Comparison of ENCODE assay signal across 23 cellular contexts in the genomic region with DNA sequence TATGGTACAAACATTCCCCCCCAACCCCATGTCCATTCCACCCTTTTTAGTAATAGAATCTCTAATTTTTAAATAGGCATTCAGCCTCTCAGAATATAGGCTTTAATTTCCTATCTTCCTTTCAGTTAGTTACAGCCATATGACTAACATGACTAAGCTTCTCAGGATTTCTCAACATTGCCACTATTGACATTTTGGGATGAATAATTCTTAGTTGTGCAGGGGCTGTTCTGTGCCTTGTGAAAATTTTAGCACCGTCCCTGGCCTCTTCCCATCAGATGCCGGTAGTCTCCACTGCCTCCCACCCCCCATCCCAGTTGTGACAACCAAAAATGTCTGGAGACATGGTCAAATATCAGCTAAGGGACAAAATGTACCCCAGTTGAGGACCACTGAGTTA.
A peak's percentile ranks its signal among the peaks of the same experiment; 100 is the strongest.
DNase-seq lines count a peak whose midpoint lies in the region; ATAC-seq, FAIRE-seq and TF ChIP-seq lines count a peak whose summit lies in the region.
"Had no signal": no experiment of that assay in that cellular context is flagged by ENCODE, and none has a peak within 500 bp of the region (broad histone marks: within the 10 kb centered on the region; RNA-seq: fewer than 3 reads in every experiment).

No MANE protein-coding gene starts in this region.

- CTCF ChIA-PET in SK-N-SH (lab: Yijun Ruan, JAX) = interaction anchor here (1.6 kb wide), 1 partner anchor 20 kb away, joined by 3 read pairs; no protein-coding TSS in a partner anchor
- CTCF ChIA-PET in GM10248 (lab: Yijun Ruan, JAX) = interaction anchor here (1.3 to 2.3 kb wide), 2 partner anchors 9 to 10 kb away, joined by 3 to 7 read pairs; no protein-coding TSS in a partner anchor

- no peaks in the 10 kb centered on the region for H3K79me2 ChIP-seq in SK-N-SH (ENCODE audit: insufficient read depth)
- H3K79me2 ChIP-seq in astrocyte (ENCODE audit: insufficient read depth, low read length) = no peaks in the 10 kb centered on the region

- H3K4me3 ChIP-seq in SK-N-SH (ENCODE audit: low read depth in 2 of 2, low read length in 1 of 2) (no peak overlapping the region), astrocyte (ENCODE audit: insufficient read depth, low read depth, low read length) (no peak overlapping the region), fibroblast of the aortic adventitia (ENCODE audit: low read depth, low read length) (no peak overlapping the region), skeletal muscle satellite cell (ENCODE audit: low read length) (no peak overlapping the region)
- H3K4me3 ChIP-seq: upper lobe of right lung had no signal

- H3K9me2 ChIP-seq in SK-N-SH = no peaks in the 10 kb centered on the region

- H3K9me3 ChIP-seq in SK-N-SH (no peaks in the 10 kb centered on the region), astrocyte (ENCODE audit: insufficient read depth, low read depth, low read length) (no peaks in the 10 kb centered on the region), skeletal muscle satellite cell (replicated peaks; ENCODE audit: low read length) (no peaks in the 10 kb centered on the region)
- H3K9me3 ChIP-seq: upper lobe of right lung had no signal

- H3K4me1 Mint-ChIP-seq in astrocyte (ENCODE audit: low read depth, unreplicated experiment) = peaks cover 28% of the 10 kb centered on the region

- H3K27ac Mint-ChIP-seq in astrocyte (ENCODE audit: unreplicated experiment) = peak overlapping the region; percentile 77
- H3K27ac Mint-ChIP-seq: natural killer cell treated with Interleukin-12 subunit alpha and Interleukin-12 subunit beta and Interleukin-15 and Interleukin-18, amount 100 ng/mL, for 72 hours had no signal

- DNase-seq in SK-N-SH (no peak), astrocyte (ENCODE audit: low read depth) (peak; percentile 39), fibroblast of the aortic adventitia (ENCODE audit: low read depth) (peak; percentile 61), NCI-H1092 (lab: John Stamatoyannopoulos, UW) (no peak), GM10248 (ENCODE audit: extremely low spot score) (no peak), DMS53 treated with DMSO at 0.1 percent for 48 hours (lab: John Stamatoyannopoulos, UW; ENCODE audit: unreplicated experiment) (no peak)
- DNase-seq: activated CD4-positive, alpha-beta T cell treated with anti-CD3 and anti-CD28 coated beads, Interleukin-2, amount 50 U/mL, for 4 hours; activated gamma-delta T cell; Calu3; cerebellar nuclear complex; MV-4-11; NCI-H187; NCI-H2227 treated with DMSO at 0.1 percent for 48 hours; NK-92 treated with Interleukin-12 subunit alpha and Interleukin-12 subunit beta, amount 100 ng/mL, for 24 hours; posterior cingulate gyrus; stimulated activated CD4-positive, alpha-beta T cell treated with anti-CD3 and anti-CD28 coated beads, Interleukin-2, amount 100 ng/mL, for 48 hours; T-helper 1 cell; upper lobe of right lung had no signal

- H3K36me3 ChIP-seq in SK-N-SH (replicated peaks in 1 of 2; ENCODE audit: control insufficient read depth in 1 of 2, insufficient read depth in 2 of 2, low read length in 1 of 2) = no peaks in the 10 kb centered on the region
- H3K36me3 ChIP-seq in astrocyte (ENCODE audit: insufficient read depth, low read length) = no peaks in the 10 kb centered on the region
- no peaks in the 10 kb centered on the region for H3K36me3 ChIP-seq in skeletal muscle satellite cell (ENCODE audit: insufficient read depth, low read length)
- H3K36me3 ChIP-seq: upper lobe of right lung had no signal

- H3K27me3 ChIP-seq in SK-N-SH (ENCODE audit: insufficient read depth) = no peaks in the 10 kb centered on the region
- no peaks in the 10 kb centered on the region for H3K27me3 ChIP-seq in astrocyte (ENCODE audit: insufficient read depth, low read length)
- H3K27me3 ChIP-seq in skeletal muscle satellite cell (ENCODE audit: control insufficient read depth, insufficient read depth, low read length) = no peaks in the 10 kb centered on the region
- H3K27me3 ChIP-seq: upper lobe of right lung had no signal

- no peak overlapping the region for H3K4me3 Mint-ChIP-seq in astrocyte (ENCODE audit: unreplicated experiment)
- H3K4me3 Mint-ChIP-seq: natural killer cell treated with Interleukin-12 subunit alpha and Interleukin-12 subunit beta and Interleukin-15 and Interleukin-18, amount 100 ng/mL, for 72 hours had no signal

- H4K20me1 ChIP-seq in SK-N-SH (ENCODE audit: insufficient read depth) = no peaks in the 10 kb centered on the region
- no peaks in the 10 kb centered on the region for H4K20me1 ChIP-seq in astrocyte (ENCODE audit: insufficient read depth, low read length)

- 88% methylated on average over 2 of the region's 2 CpGs for WGBS in SK-N-SH (ENCODE audit: low lambda C conversion rate)

- POLR2A ChIA-PET in SK-N-SH (lab: Yijun Ruan, JAX) (no interaction called here), GM10248 (lab: Yijun Ruan, JAX) (no interaction called here)

- no peaks in the 10 kb centered on the region for H3K27me3 Mint-ChIP-seq in astrocyte (ENCODE audit: low read depth, unreplicated experiment)
- H3K27me3 Mint-ChIP-seq: natural killer cell treated with Interleukin-12 subunit alpha and Interleukin-12 subunit beta and Interleukin-15 and Interleukin-18, amount 100 ng/mL, for 72 hours had no signal

- ATAC-seq in SK-N-SH treated with all-trans-retinoic acid at 6 μM for 48 hours = no peak
- ATAC-seq: natural killer cell treated with Interleukin-12 subunit alpha and Interleukin-12 subunit beta and Interleukin-15 and Interleukin-18, amount 100 ng/mL, for 72 hours; upper lobe of right lung had no signal

- H3K9ac ChIP-seq in SK-N-SH = no peak overlapping the region
- H3K9ac ChIP-seq in astrocyte (ENCODE audit: low read length) = no peak overlapping the region
- H3K9ac ChIP-seq in skeletal muscle satellite cell (ENCODE audit: low read depth, low read length) = no peak overlapping the region

- no peak overlapping the region for H3K4me2 ChIP-seq in SK-N-SH
- H3K4me2 ChIP-seq in astrocyte (ENCODE audit: low read length) = no peak overlapping the region
- H3K4me2 ChIP-seq in skeletal muscle satellite cell (ENCODE audit: low read length) = peak overlapping the region; percentile 53

- no peak for TF ChIP-seq EP300 in SK-N-SH (IDR thresholded peaks at IDR 0.05; ENCODE audit: borderline replicate concordance in 1 of 2, low read depth in 1 of 2, low read length in 1 of 2)

- peak; percentile 13 for FAIRE-seq in astrocyte (lab: Jason Lieb, UNC)
- FAIRE-seq: frontal cortex had no signal

- no peaks in the 10 kb centered on the region for H3K9me3 Mint-ChIP-seq in astrocyte (ENCODE audit: unreplicated experiment)
- H3K9me3 Mint-ChIP-seq: natural killer cell treated with Interleukin-12 subunit alpha and Interleukin-12 subunit beta and Interleukin-15 and Interleukin-18, amount 100 ng/mL, for 72 hours had no signal

- TF ChIP-seq RAD21 in SK-N-SH (IDR thresholded peaks at IDR 0.05; ENCODE audit: low read length) = no peak

- H3F3A ChIP-seq in SK-N-SH (replicated peaks; ENCODE audit: insufficient read depth) = peaks cover 5% of the 10 kb centered on the region

- no peak for TF ChIP-seq CTCF in SK-N-SH (IDR thresholded peaks at IDR 0.05)
- TF ChIP-seq CTCF in astrocyte (IDR thresholded peaks at IDR 0.05; ENCODE audit: insufficient read depth, low read depth, low read length) = no peak
- TF ChIP-seq CTCF in fibroblast of the aortic adventitia (IDR thresholded peaks at IDR 0.05; ENCODE audit: insufficient read depth, low read length) = no peak
- no peak for TF ChIP-seq CTCF in GM10248 (IDR thresholded peaks at IDR 0.05; ENCODE audit: control extremely low read depth, extremely low read depth, low read depth, missing control alignments)

- H3K27ac ChIP-seq in SK-N-SH (ENCODE audit: low read depth in 2 of 2, low read length in 1 of 2) (no peak overlapping the region), astrocyte (ENCODE audit: low read depth, low read length) (no peak overlapping the region)
- H3K27ac ChIP-seq: 22Rv1, upper lobe of right lung had no signal

- H3K4me1 ChIP-seq in SK-N-SH (ENCODE audit: control insufficient read depth in 1 of 2, insufficient read depth in 2 of 2, low read depth in 1 of 2, low read length in 1 of 2) (peaks cover 0 to 3% of the 10 kb centered on the region in 2 experiments; a peak in 3 of 4 replicates), astrocyte (ENCODE audit: insufficient read depth, low read length) (peaks cover 21% of the 10 kb centered on the region), skeletal muscle satellite cell (ENCODE audit: control insufficient read depth, insufficient read depth, low read length) (peaks cover 40% of the 10 kb centered on the region)

- H3K36me3 Mint-ChIP-seq in astrocyte (ENCODE audit: low read depth, unreplicated experiment) = peaks cover 2% of the 10 kb centered on the region
- H3K36me3 Mint-ChIP-seq: natural killer cell treated with Interleukin-12 subunit alpha and Interleukin-12 subunit beta and Interleukin-15 and Interleukin-18, amount 100 ng/mL, for 72 hours had no signal

- H2AFZ ChIP-seq in SK-N-SH (ENCODE audit: low read depth) (no peak overlapping the region), astrocyte (ENCODE audit: low read depth, low read length) (no peak overlapping the region)

TF ChIP-seq in SK-N-SH, 30 proteins besides CTCF, POLR2A, EP300 and RAD21:
- no peak for TF ChIP-seq YY1 (IDR thresholded peaks at IDR 0.05; ENCODE audit: low read depth)
- peak; percentile 29; the same call in 1 of the 2 replicates for TF ChIP-seq FOSL2 (IDR thresholded peaks at IDR 0.05; ENCODE audit: borderline replicate concordance, low read depth)

TF ChIP-seq in SK-N-SH treated with all-trans-retinoic acid at 6 μM for 48 hours, 23 proteins besides CTCF, POLR2A, EP300 and RAD21 (continues in another document):
- TF ChIP-seq ZNF70 (CRISPR knock-in tag; IDR thresholded peaks at IDR 0.05) (no peak), GLIS3 (CRISPR knock-in tag; IDR thresholded peaks at IDR 0.05) (no peak)
- TF ChIP-seq, protein P1, sequence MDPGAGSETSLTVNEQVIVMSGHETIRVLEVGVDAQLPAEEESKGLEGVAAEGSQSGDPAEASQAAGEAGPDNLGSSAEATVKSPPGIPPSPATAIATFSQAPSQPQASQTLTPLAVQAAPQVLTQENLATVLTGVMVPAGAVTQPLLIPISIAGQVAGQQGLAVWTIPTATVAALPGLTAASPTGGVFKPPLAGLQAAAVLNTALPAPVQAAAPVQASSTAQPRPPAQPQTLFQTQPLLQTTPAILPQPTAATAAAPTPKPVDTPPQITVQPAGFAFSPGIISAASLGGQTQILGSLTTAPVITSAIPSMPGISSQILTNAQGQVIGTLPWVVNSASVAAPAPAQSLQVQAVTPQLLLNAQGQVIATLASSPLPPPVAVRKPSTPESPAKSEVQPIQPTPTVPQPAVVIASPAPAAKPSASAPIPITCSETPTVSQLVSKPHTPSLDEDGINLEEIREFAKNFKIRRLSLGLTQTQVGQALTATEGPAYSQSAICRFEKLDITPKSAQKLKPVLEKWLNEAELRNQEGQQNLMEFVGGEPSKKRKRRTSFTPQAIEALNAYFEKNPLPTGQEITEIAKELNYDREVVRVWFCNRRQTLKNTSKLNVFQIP (CRISPR knock-in tag; IDR thresholded peaks at IDR 0.05; ENCODE audit: borderline replicate concordance, low read depth) = no peak

Comparison
In these comparisons a context has a peak if more than half of its experiments do, and no peak if none do; other contexts are left out.
1. DNase-seq: peak in astrocyte (single experiment) and fibroblast of the aortic adventitia (single experiment); none in SK-N-SH (single experiment), NCI-H1092 (single experiment), GM10248 (single experiment) and DMS53 treated with DMSO at 0.1 percent for 48 hours (single experiment).